ENCODE assay signal across 8 cellular contexts in genomic region chr1:975896-976683, GRCh38. TPM values are rescaled to one million over a fixed set of nuclear protein-coding genes. Genes with fewer than 3 reads are reported as not detected.
A peak's percentile ranks its signal among the peaks of the same experiment; 100 is the strongest.
DNase-seq lines count a peak whose midpoint lies in the region; ATAC-seq and TF ChIP-seq lines count a peak whose summit lies in the region.

No MANE protein-coding gene starts in this region.

- peak; percentile 91 for DNase-seq in DMS 273 (lab: John Stamatoyannopoulos, UW; ENCODE audit: unreplicated experiment)
- DNase-seq in DMS 273 treated with DMSO at 0.1 percent for 48 hours (lab: John Stamatoyannopoulos, UW), result no peak
- DNase-seq in HL-60 (ENCODE audit: low read depth in 1 of 2, low spot score in 1 of 2), result peak in 1 of 2 experiments; percentile 68
- DNase-seq in RPMI8226, result peak; percentile 87
- DNase-seq in activated gamma-delta T cell treated with anti-CD3 and anti-CD28 coated beads, Interleukin-2, amount 50 U/mL, for 16 hours (ENCODE audit: low read depth), result peak; percentile 55
- peak; percentile 58 for DNase-seq in left cardiac atrium
- DNase-seq in cerebellum (ENCODE audit: low spot score), result no peak

- ATAC-seq in left cardiac atrium, result peak; percentile 37 to 48

- peaks cover 27% of the 10 kb centered on the region for H3K27me3 ChIP-seq in HL-60 (ENCODE audit: insufficient read depth, poor library complexity, severe bottlenecking)

- H3K27ac ChIP-seq in HL-60 (replicated peaks), result no peak overlapping the region
- peak overlapping the region in 9 of 21 experiments; percentile 10 to 81 (median 45) for H3K27ac ChIP-seq in skin epidermis

- intact Hi-C loops in left cardiac atrium (cut with DNase I), result no loop called here

- TF ChIP-seq CTCF in HL-60 (IDR thresholded peaks at IDR 0.05; ENCODE audit: insufficient read depth, low read length), result peak; percentile 22

- no peak overlapping the region for H3K4me3 ChIP-seq in HL-60 (replicated peaks; ENCODE audit: insufficient read depth, low read length)
- peak overlapping the region in 4 of 7 experiments; percentile 8 to 30 (median 20) for H3K4me3 ChIP-seq in skin epidermis

RNA-seq across cellular contexts. Expression of gene PERM1, which starts 5.8 kb away (rescaled TPM):
- total RNA-seq in left cardiac atrium, result 10 to 100 TPM; 78.9 to 85.5 TPM
- 0.18 TPM for total RNA-seq in cerebellum

RNA-seq across cellular contexts. Expression of gene PLEKHN1, which starts 9.8 kb away (rescaled TPM):
- total RNA-seq in left cardiac atrium, result under 1 TPM; 0.38 to 0.50 TPM
- not detected for total RNA-seq in cerebellum

RNA-seq across cellular contexts. Expression of gene KLHL17, which starts 15.7 kb away (rescaled TPM):
- total RNA-seq in left cardiac atrium (1 to 10 TPM; 5.7 to 8.2 TPM), cerebellum (7.3 TPM)

RNA-seq across cellular contexts. Expression of gene NOC2L, which starts 17.0 kb away (rescaled TPM):
- total RNA-seq in left cardiac atrium (10 to 100 TPM; 38.1 to 48.7 TPM), cerebellum (30.2 TPM)

RNA-seq across cellular contexts. Expression of gene HES4, which starts 23.8 kb away (rescaled TPM):
- total RNA-seq in left cardiac atrium, result 10 to 100 TPM; 42.1 to 68.3 TPM
- total RNA-seq in cerebellum, result 14.9 TPM

Comparison
In these comparisons a context has a peak if more than half of its experiments do, and no peak if none do; other contexts are left out.
1. DNase-seq: peak in DMS 273 (single experiment), RPMI8226 (single experiment), activated gamma-delta T cell treated with anti-CD3 and anti-CD28 coated beads, Interleukin-2, amount 50 U/mL, for 16 hours (single experiment) and left cardiac atrium (single experiment); none in DMS 273 treated with DMSO at 0.1 percent for 48 hours (single experiment) and cerebellum (single experiment).
2. RNA of gene PERM1, which starts 5.8 kb away (total RNA-seq): 78.9 to 85.5 TPM in left cardiac atrium; 0.18 TPM in cerebellum (single experiment); every median in the first group is over 10 times any median in the second.